In the genomic region with DNA sequence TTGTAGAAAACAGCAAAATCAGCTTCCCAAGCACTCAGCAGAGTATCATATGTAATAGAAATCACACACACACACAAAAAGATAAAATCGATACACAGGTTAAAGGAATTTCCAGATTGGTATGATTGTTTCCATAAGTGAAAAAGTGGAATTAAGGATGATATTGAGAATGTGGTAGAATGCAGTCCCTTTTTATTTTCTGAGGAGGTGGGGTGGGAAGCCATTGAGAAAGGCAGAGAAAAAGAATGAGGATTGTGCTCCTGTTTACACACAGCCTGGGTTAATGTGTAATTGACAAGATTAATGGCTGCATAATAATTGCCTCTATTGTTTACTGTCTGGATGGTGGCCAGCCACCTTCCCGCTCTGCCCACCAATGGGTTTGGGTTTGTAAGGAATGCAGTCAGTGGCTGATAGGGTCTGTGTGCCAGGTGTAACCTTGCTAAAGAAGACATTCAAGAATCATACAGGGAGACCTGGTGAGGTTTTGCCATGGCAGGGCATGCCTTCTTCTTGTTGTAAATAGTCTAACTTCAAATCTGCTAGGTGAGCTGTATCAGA, we compare ENCODE assay signal across 11 cellular contexts.
A peak's percentile ranks its signal among the peaks of the same experiment; 100 is the strongest.
DNase-seq lines count a peak whose midpoint lies in the region; ATAC-seq and TF ChIP-seq lines count a peak whose summit lies in the region.
"Had no signal": no experiment of that assay in that cellular context is flagged by ENCODE, and none has a peak within 500 bp of the region (broad histone marks: within the 10 kb centered on the region; RNA-seq: fewer than 3 reads in every experiment).

No MANE protein-coding gene starts in this region.

- CTCF ChIA-PET in Calu3 (lab: Charles Lee): interaction anchor here (1.2 to 2.4 kb wide), 5 partner anchors 21 to 282 kb away, joined by 3 to 7 read pairs (median 4); no protein-coding TSS in a partner anchor

- H3K36me3 Mint-ChIP-seq in Calu3 (ENCODE audit: insufficient read depth, unreplicated experiment) (peaks cover 35% of the 10 kb centered on the region), T-helper 17 cell (ENCODE audit: low read depth) (no peaks in the 10 kb centered on the region), memory B cell (no peaks in the 10 kb centered on the region), CD14-positive monocyte (no peaks in the 10 kb centered on the region)

- peaks cover 72% of the 10 kb centered on the region for H3K4me1 Mint-ChIP-seq in Calu3 (ENCODE audit: low read depth, unreplicated experiment)
- H3K4me1 Mint-ChIP-seq in T-helper 17 cell: peaks cover 46% of the 10 kb centered on the region
- peaks cover 30% of the 10 kb centered on the region for H3K4me1 Mint-ChIP-seq in memory B cell
- H3K4me1 Mint-ChIP-seq in CD14-positive monocyte: peaks cover 34% of the 10 kb centered on the region

- BruUV-seq in Calu3 (replicated peaks; lab: Mats Ljungman, UMichigan): TSS peak; percentile 96

- intact Hi-C loops in Calu3 (cut with micrococcal nuclease; ENCODE audit: unreplicated experiment) (loop anchor here (2.0 to 5.0 kb wide), 3 partner anchors 111 to 367 kb away; no protein-coding TSS in a partner anchor), CD14-positive monocyte (cut with micrococcal nuclease) (no loop called here)

- H3K4me3 Mint-ChIP-seq in Calu3 (ENCODE audit: low read depth, unreplicated experiment) (peak overlapping the region; percentile 63), T-helper 17 cell (peak overlapping the region; percentile 25), memory B cell (no peak overlapping the region), CD14-positive monocyte (no peak overlapping the region)
- H3K4me3 Mint-ChIP-seq: T-helper 2 cell treated with Interferon-gamma antibody and Interleukin-4, amounts not matched to agents 5 μg/mL and 100 μg/mL, for 36 hours had no signal

- H3K27me3 Mint-ChIP-seq in Calu3 (ENCODE audit: unreplicated experiment): no peaks in the 10 kb centered on the region
- no peaks in the 10 kb centered on the region for H3K27me3 Mint-ChIP-seq in T-helper 17 cell
- no peaks in the 10 kb centered on the region for H3K27me3 Mint-ChIP-seq in memory B cell
- peaks cover 0 to 2% (median 0%) of the 10 kb centered on the region in 3 donors for H3K27me3 Mint-ChIP-seq in CD14-positive monocyte (ENCODE audit: low read depth in 3 of 3)

- H3K9me3 ChIP-seq in T-helper 17 cell (ENCODE audit: control insufficient read depth, low read length, poor library complexity, severe bottlenecking): no peaks in the 10 kb centered on the region
- H3K9me3 ChIP-seq: BLaER1, gastroesophageal sphincter had no signal

- ATAC-seq in T-helper 17 cell (peak; percentile 24), memory B cell (ENCODE audit: low read depth) (no peak), HG02884 (IDR thresholded peaks at IDR 0.05; ENCODE audit: unreplicated experiment) (no peak)
- ATAC-seq: gastroesophageal sphincter had no signal

- peak; percentile 86 for DNase-seq in Calu3
- DNase-seq in NCI-H1417 treated with DMSO at 0.1 percent for 48 hours (lab: John Stamatoyannopoulos, UW): peak; percentile 61
- no peak for DNase-seq in T-helper 17 cell
- no peak for DNase-seq in memory B cell (ENCODE audit: low spot score in 2 of 2)
- no peak for DNase-seq in CD14-positive monocyte (ENCODE audit: low spot score)
- no peak for DNase-seq in hypothalamus (lab: John Stamatoyannopoulos, UW)
- no peak for DNase-seq in cerebellar nuclear complex (lab: John Stamatoyannopoulos, UW)

- H3K9me3 Mint-ChIP-seq in Calu3 (ENCODE audit: low read depth, unreplicated experiment) (no peaks in the 10 kb centered on the region), memory B cell (no peaks in the 10 kb centered on the region), CD14-positive monocyte (peaks cover 0 to 2% (median 0%) of the 10 kb centered on the region in 7 donors)
- H3K9me3 Mint-ChIP-seq: T-helper 2 cell treated with Interferon-gamma antibody and Interleukin-4, amounts not matched to agents 5 μg/mL and 100 μg/mL, for 36 hours had no signal

- TF ChIP-seq CTCF in Calu3 (IDR thresholded peaks at IDR 0.05; ENCODE audit: unreplicated experiment) (no peak), CD14-positive monocyte (IDR thresholded peaks at IDR 0.05) (no peak)

- peak overlapping the region; percentile 97 for H3K27ac Mint-ChIP-seq in Calu3 (ENCODE audit: unreplicated experiment)
- H3K27ac Mint-ChIP-seq in T-helper 17 cell: peak overlapping the region; percentile 99
- H3K27ac Mint-ChIP-seq in memory B cell: peak overlapping the region; percentile 68
- no peak overlapping the region for H3K27ac Mint-ChIP-seq in CD14-positive monocyte
- H3K27ac Mint-ChIP-seq: T-helper 2 cell treated with Interferon-gamma antibody and Interleukin-4, amounts not matched to agents 5 μg/mL and 100 μg/mL, for 36 hours had no signal

Comparison
In these comparisons a context has a peak if more than half of its experiments do, and no peak if none do; other contexts are left out.
1. DNase-seq: peak in Calu3 (single experiment) and NCI-H1417 treated with DMSO at 0.1 percent for 48 hours (single experiment); none in T-helper 17 cell (0 of 3), memory B cell (0 of 2), CD14-positive monocyte (single experiment), hypothalamus (0 of 51) and cerebellar nuclear complex (0 of 2).
2. H3K27ac Mint-ChIP-seq: peak in Calu3 (single experiment), T-helper 17 cell (single experiment) and memory B cell (single experiment); none in CD14-positive monocyte (0 of 7).
3. H3K4me3 Mint-ChIP-seq: peak in Calu3 (single experiment) and T-helper 17 cell (single experiment); none in memory B cell (single experiment) and CD14-positive monocyte (0 of 2).